In the genomic region with DNA sequence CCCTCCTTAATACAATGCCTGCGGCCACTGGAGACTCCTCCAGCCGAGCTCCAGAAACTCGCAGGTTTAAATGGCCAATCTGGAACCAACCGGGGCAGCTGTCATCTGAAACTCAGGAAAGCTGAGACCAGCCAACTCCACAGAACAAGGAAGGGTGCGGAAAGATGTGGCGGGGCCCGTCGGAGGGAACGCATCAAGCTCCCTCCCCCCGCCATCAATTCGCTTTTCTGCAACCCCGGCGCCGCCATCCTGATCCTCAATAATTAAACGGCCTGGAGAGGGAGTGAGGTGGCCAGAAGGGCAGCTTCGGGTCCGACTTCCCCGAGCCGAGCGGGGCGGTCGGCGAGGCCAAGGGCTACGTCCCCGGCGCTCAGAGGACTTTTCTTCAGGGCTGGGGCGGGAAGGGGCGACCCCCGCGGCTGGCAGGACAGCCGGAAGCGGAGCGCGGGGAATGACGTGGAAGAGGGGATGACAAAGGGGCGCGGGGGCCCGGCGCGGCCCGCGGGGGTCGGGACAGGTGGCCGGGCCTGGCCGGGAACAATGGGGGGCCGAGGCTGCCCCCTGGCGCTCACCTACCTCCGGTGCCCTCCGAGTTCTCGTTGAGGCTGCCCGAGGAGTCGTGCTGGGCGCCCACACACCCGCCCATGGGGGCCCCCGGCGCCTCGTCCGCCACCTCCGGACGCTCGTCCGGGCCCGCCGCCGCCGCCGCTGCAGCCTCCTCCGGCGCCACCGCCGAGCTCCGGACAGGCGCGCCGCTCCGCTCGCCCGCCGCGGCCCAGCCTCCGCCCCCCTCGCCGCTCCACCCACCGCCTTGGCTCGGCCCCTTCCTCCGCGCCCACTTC, we compare ENCODE assay signal across 8 cellular contexts. TPM values are rescaled to one million over a fixed set of nuclear protein-coding genes. Genes with fewer than 3 reads are reported as not detected.
A peak's percentile ranks its signal among the peaks of the same experiment; 100 is the strongest.
DNase-seq lines count a peak whose midpoint lies in the region; ATAC-seq and TF ChIP-seq lines count a peak whose summit lies in the region.

A gene with protein sequence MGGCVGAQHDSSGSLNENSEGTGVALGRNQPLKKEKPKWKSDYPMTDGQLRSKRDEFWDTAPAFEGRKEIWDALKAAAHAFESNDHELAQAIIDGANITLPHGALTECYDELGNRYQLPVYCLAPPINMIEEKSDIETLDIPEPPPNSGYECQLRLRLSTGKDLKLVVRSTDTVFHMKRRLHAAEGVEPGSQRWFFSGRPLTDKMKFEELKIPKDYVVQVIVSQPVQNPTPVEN (minus strand): TSS at position 745 of the 842 bp plus-strand sequence. CDS start 99 bp downstream, at position 646.

- ATAC-seq in GM18867 (IDR thresholded peaks at IDR 0.05; ENCODE audit: unreplicated experiment) (peak; percentile 89), HG03103 (IDR thresholded peaks at IDR 0.05; ENCODE audit: low read depth, unreplicated experiment) (peak; percentile 77)

- H3K36me3 Mint-ChIP-seq in activated CD4-positive, alpha-beta memory T cell treated with anti-CD3 and anti-CD28 coated beads, Interleukin-2, amount 10 ng/mL, durations not matched to agents 7 days and 5 days (ENCODE audit: low read depth), result peaks cover 2% of the 10 kb centered on the region

- DNase-seq in AG04450 (ENCODE audit: low read depth, low spot score) (no peak), NCI-H510A treated with DMSO at 0.1 percent for 48 hours (lab: John Stamatoyannopoulos, UW) (peak; percentile 24), medulla oblongata (ENCODE audit: extremely low spot score) (peak; percentile 71)
- peak; percentile 79 for DNase-seq in activated CD4-positive, alpha-beta memory T cell treated with anti-CD3 and anti-CD28 coated beads, Interleukin-2, amount 10 ng/mL, durations not matched to agents 7 days and 5 days
- peak; percentile 49 to 56 (median 56) for DNase-seq in effector memory CD4-positive, alpha-beta T cell
- DNase-seq in stimulated activated CD8-positive, alpha-beta memory T cell treated with anti-CD3 and anti-CD28 coated beads, Interleukin-12 subunit alpha, Interleukin-12 subunit beta, amount 100 ng/mL, for 1 hour (ENCODE audit: low read depth), result peak; percentile 49

- H3K27me3 ChIP-seq in AG04450 (ENCODE audit: control insufficient read depth, insufficient read depth, low read length), result no peaks in the 10 kb centered on the region
- H3K27me3 ChIP-seq in effector memory CD4-positive, alpha-beta T cell (replicated peaks; ENCODE audit: control insufficient read depth, insufficient read depth, low read length, poor library complexity, severe bottlenecking), result no peaks in the 10 kb centered on the region

- peak within 1 kb of the TSS; percentile 35 for H3K27ac Mint-ChIP-seq in activated CD4-positive, alpha-beta memory T cell treated with anti-CD3 and anti-CD28 coated beads, Interleukin-2, amount 10 ng/mL, durations not matched to agents 7 days and 5 days

- peak within 1 kb of the TSS; percentile 79 for H3K4me3 ChIP-seq in AG04450 (ENCODE audit: low read depth, low read length)
- peak within 1 kb of the TSS; percentile 86 for H3K4me3 ChIP-seq in effector memory CD4-positive, alpha-beta T cell (ENCODE audit: insufficient read depth, low read depth, low read length, poor library complexity, severe bottlenecking)

- peaks cover 23% of the 10 kb centered on the region for H3K4me1 Mint-ChIP-seq in activated CD4-positive, alpha-beta memory T cell treated with anti-CD3 and anti-CD28 coated beads, Interleukin-2, amount 10 ng/mL, durations not matched to agents 7 days and 5 days

- H3K9me3 ChIP-seq in AG04450 (ENCODE audit: control insufficient read depth, insufficient read depth, low read length), result no peaks in the 10 kb centered on the region
- H3K9me3 ChIP-seq in effector memory CD4-positive, alpha-beta T cell (ENCODE audit: control insufficient read depth, low read length), result no peaks in the 10 kb centered on the region

- H3K9me3 Mint-ChIP-seq in activated CD4-positive, alpha-beta memory T cell treated with anti-CD3 and anti-CD28 coated beads, Interleukin-2, amount 10 ng/mL, durations not matched to agents 7 days and 5 days, result no peaks in the 10 kb centered on the region

- POLR2A ChIA-PET in AG04450 (lab: Yijun Ruan, JAX), result interaction anchor here (0.6 to 1.9 kb wide), 7 partner anchors 21 to 276 kb away, joined by 3 to 14 read pairs (median 3); a partner anchor contains a TSS
- POLR2A ChIA-PET in activated CD4-positive, alpha-beta memory T cell treated with anti-CD3 and anti-CD28 coated beads, Interleukin-2, amount 10 ng/mL, durations not matched to agents 7 days and 5 days (lab: Charles Lee), result interaction anchor here (0.7 to 5.2 kb wide), 15 partner anchors 9 to 277 kb away, joined by 3 to 32 read pairs (median 3); a partner anchor contains a TSS

- TF ChIP-seq CTCF in AG04450 (IDR thresholded peaks at IDR 0.05; ENCODE audit: low read depth, low read length), result peak; percentile 44

- CTCF ChIA-PET in AG04450 (lab: Charles Lee), result interaction anchor here (0.6 to 2.4 kb wide), 14 partner anchors 9 to 472 kb away, joined by 3 to 11 read pairs (median 4); a partner anchor contains a TSS
- CTCF ChIA-PET in activated CD4-positive, alpha-beta memory T cell treated with anti-CD3 and anti-CD28 coated beads, Interleukin-2, amount 10 ng/mL, durations not matched to agents 7 days and 5 days (lab: Charles Lee), result interaction anchor here (0.7 to 4.0 kb wide), 23 partner anchors 9 to 372 kb away, joined by 3 to 49 read pairs (median 4); a partner anchor contains a TSS

- H3K36me3 ChIP-seq in effector memory CD4-positive, alpha-beta T cell (ENCODE audit: control insufficient read depth, insufficient read depth, low read length), result no peaks in the 10 kb centered on the region

- peak within 1 kb of the TSS; percentile 84 for H3K4me3 Mint-ChIP-seq in activated CD4-positive, alpha-beta memory T cell treated with anti-CD3 and anti-CD28 coated beads, Interleukin-2, amount 10 ng/mL, durations not matched to agents 7 days and 5 days

- peak within 1 kb of the TSS; percentile 68 for H3K27ac ChIP-seq in AG04450 (ENCODE audit: low read depth, low read length)
- H3K27ac ChIP-seq in effector memory CD4-positive, alpha-beta T cell (ENCODE audit: insufficient read depth, low read length, poor library complexity, severe bottlenecking), result peak within 1 kb of the TSS; percentile 43

- H3K27me3 Mint-ChIP-seq in activated CD4-positive, alpha-beta memory T cell treated with anti-CD3 and anti-CD28 coated beads, Interleukin-2, amount 10 ng/mL, durations not matched to agents 7 days and 5 days, result peaks cover 11% of the 10 kb centered on the region

- peaks cover 6% of the 10 kb centered on the region for H3K4me1 ChIP-seq in effector memory CD4-positive, alpha-beta T cell (ENCODE audit: control insufficient read depth, insufficient read depth, low read length, poor library complexity, severe bottlenecking)

RNA-seq across cellular contexts. Expression of the gene that starts here (rescaled TPM):
- 30.2 and 33.3 TPM in 2 replicates for polyA plus RNA-seq in AG04450 (2011; rRNA removed)
- 17.1 and 27.4 TPM in 2 replicates for polyA minus RNA-seq in AG04450 (2011; rRNA and poly(A)+ RNA removed)
- total RNA-seq in activated CD4-positive, alpha-beta memory T cell treated with anti-CD3 and anti-CD28 coated beads, Interleukin-2, amount 10 ng/mL, durations not matched to agents 7 days and 5 days, result 10 to 100 TPM; 10.2 to 10.6 TPM
